ENCODE assay signal across 1 cellular context in the genomic region with DNA sequence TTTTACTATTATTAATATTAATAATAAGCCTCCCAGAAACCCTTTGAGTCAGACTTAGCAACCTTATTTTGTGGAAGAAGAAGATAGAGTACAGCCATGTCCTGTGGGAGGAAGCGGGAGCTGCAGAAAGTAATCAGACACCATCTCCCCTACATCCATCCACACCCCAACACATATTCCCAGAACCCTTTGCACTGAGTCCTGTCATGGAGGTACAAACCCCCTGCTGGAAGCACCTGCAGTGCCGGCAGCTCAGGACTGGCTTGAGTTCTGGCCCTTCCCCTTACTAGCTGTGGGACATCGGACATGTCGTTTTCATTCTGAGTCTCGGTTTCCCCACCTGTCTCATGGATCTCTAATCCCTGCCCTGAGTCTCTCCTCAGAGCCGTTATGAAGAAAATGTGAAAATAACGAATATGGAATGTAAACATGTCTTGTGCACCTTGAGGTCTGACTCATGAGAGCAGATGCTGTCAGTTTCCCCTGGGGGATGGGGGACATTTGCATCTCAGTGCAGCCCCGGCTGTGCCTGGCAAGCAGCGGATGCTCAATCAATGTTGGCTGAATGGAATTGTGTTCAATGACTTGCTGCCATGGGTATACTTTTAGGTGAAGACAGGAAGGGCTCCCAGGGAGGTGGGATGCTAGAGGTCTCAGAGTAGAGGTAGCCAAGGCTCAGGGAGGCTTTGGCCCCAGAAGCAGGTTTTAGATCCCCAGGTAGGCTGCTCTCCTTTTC.
TF ChIP-seq lines count a peak whose summit lies in the region.

No MANE protein-coding gene starts in this region.

TF ChIP-seq in HCT116, 20 proteins besides CTCF, POLR2A, EP300 and RAD21:
- TF ChIP-seq ZNF274 (IDR thresholded peaks at IDR 0.05; ENCODE audit: low read depth, low read length), result no peak
- no peak for TF ChIP-seq YY1 (IDR thresholded peaks at IDR 0.05; ENCODE audit: extremely low read depth, insufficient replicate concordance, low read depth, low read length)
- no peak for TF ChIP-seq SP1 (IDR thresholded peaks at IDR 0.05; ENCODE audit: low read depth)
- TF ChIP-seq FOSL1 (IDR thresholded peaks at IDR 0.05; ENCODE audit: low read depth), result no peak
- TF ChIP-seq JUND (IDR thresholded peaks at IDR 0.05), result no peak
- no peak for TF ChIP-seq SIN3A (IDR thresholded peaks at IDR 0.05; ENCODE audit: low read depth)
- no peak for TF ChIP-seq EZH2 (IDR thresholded peaks at IDR 0.05)
- TF ChIP-seq, protein P1, sequence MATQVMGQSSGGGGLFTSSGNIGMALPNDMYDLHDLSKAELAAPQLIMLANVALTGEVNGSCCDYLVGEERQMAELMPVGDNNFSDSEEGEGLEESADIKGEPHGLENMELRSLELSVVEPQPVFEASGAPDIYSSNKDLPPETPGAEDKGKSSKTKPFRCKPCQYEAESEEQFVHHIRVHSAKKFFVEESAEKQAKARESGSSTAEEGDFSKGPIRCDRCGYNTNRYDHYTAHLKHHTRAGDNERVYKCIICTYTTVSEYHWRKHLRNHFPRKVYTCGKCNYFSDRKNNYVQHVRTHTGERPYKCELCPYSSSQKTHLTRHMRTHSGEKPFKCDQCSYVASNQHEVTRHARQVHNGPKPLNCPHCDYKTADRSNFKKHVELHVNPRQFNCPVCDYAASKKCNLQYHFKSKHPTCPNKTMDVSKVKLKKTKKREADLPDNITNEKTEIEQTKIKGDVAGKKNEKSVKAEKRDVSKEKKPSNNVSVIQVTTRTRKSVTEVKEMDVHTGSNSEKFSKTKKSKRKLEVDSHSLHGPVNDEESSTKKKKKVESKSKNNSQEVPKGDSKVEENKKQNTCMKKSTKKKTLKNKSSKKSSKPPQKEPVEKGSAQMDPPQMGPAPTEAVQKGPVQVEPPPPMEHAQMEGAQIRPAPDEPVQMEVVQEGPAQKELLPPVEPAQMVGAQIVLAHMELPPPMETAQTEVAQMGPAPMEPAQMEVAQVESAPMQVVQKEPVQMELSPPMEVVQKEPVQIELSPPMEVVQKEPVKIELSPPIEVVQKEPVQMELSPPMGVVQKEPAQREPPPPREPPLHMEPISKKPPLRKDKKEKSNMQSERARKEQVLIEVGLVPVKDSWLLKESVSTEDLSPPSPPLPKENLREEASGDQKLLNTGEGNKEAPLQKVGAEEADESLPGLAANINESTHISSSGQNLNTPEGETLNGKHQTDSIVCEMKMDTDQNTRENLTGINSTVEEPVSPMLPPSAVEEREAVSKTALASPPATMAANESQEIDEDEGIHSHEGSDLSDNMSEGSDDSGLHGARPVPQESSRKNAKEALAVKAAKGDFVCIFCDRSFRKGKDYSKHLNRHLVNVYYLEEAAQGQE (IDR thresholded peaks at IDR 0.05; ENCODE audit: low read depth), result no peak
- no peak for TF ChIP-seq EZH2phosphoT487 (IDR thresholded peaks at IDR 0.05; ENCODE audit: borderline replicate concordance)
- TF ChIP-seq, protein P2, sequence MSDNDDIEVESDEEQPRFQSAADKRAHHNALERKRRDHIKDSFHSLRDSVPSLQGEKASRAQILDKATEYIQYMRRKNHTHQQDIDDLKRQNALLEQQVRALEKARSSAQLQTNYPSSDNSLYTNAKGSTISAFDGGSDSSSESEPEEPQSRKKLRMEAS (IDR thresholded peaks at IDR 0.05), result no peak
- TF ChIP-seq SRF (IDR thresholded peaks at IDR 0.05; ENCODE audit: low read depth), result no peak
- TF ChIP-seq POLR2AphosphoS5 (IDR thresholded peaks at IDR 0.05; ENCODE audit: low read depth, low read length), result no peak
- no peak for TF ChIP-seq ZFX (IDR thresholded peaks at IDR 0.05)
- TF ChIP-seq, protein P3, sequence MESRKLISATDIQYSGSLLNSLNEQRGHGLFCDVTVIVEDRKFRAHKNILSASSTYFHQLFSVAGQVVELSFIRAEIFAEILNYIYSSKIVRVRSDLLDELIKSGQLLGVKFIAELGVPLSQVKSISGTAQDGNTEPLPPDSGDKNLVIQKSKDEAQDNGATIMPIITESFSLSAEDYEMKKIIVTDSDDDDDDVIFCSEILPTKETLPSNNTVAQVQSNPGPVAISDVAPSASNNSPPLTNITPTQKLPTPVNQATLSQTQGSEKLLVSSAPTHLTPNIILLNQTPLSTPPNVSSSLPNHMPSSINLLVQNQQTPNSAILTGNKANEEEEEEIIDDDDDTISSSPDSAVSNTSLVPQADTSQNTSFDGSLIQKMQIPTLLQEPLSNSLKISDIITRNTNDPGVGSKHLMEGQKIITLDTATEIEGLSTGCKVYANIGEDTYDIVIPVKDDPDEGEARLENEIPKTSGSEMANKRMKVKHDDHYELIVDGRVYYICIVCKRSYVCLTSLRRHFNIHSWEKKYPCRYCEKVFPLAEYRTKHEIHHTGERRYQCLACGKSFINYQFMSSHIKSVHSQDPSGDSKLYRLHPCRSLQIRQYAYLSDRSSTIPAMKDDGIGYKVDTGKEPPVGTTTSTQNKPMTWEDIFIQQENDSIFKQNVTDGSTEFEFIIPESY (IDR thresholded peaks at IDR 0.05; ENCODE audit: extremely low read depth, insufficient replicate concordance, low read length), result no peak
- no peak for TF ChIP-seq ELF1 (IDR thresholded peaks at IDR 0.05; ENCODE audit: borderline replicate concordance, low read depth)
